ENCODE assay signal across 8 cellular contexts in the genomic region with DNA sequence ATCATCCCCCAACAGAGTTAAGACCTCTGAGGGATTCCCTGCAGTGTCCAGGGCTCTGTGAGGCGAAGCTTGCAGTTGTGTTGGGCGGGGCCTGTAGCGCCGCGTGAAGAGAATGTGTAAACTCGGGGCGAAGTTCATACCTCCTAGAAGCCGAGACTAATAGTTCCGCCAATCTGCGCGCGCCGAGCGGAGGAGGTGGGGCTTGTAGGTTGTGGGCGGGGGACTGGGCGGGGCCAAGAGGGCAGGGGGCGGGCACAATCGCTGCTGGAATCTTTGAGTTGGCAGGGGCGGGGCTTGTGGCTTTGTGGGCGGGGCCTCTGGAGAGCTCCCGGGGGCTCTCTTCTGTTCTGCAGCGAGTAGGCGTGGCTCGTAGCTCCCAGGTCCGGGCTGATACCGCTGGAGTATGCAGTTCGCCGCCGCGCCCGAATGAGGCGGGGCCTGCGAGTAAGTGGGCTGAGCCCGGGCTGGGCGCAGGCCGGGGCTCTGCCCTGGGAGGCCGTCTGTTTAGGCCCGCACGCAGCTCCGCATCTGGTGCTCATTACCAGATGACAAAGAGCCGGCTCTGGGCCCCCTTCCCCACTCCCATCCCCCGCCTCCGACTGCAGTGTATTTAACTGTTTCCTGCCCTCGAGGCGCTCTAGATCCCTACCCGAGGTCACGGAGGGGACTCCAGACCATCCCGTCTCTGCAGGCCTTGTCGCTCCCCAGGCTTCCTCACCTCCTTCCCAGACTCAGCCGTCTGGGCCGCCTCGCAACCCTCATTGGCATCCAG. TPM values are rescaled to one million over a fixed set of nuclear protein-coding genes. Genes with fewer than 3 reads are reported as not detected.
DNase-seq lines count a peak whose midpoint lies in the region; ATAC-seq and TF ChIP-seq lines count a peak whose summit lies in the region.

No MANE protein-coding gene starts in this region.

- peak overlapping the region; percentile 87 for H3K27ac ChIP-seq in rectal smooth muscle tissue (ENCODE audit: low read depth, low read length)
- peak overlapping the region; percentile 85 for H3K27ac ChIP-seq in vagina

- peak; percentile 85 to 96 for DNase-seq in NCI-H1930 (lab: John Stamatoyannopoulos, UW)
- DNase-seq in T1000 (lab: John Stamatoyannopoulos, UW): peak; percentile 99
- peak; percentile 98 for DNase-seq in astrocyte of the cerebellum (ENCODE audit: low read depth)
- peak; percentile 97 for DNase-seq in hepatic stellate cell (ENCODE audit: low spot score)
- DNase-seq in vagina (ENCODE audit: extremely low spot score in 2 of 2): peak in 1 of 2 donors; percentile 98

- ATAC-seq in GM18508 (IDR thresholded peaks at IDR 0.05; ENCODE audit: insufficient read depth, unreplicated experiment) (peak; percentile 23), HG02973 (IDR thresholded peaks at IDR 0.05; ENCODE audit: unreplicated experiment) (peak; percentile 52)

- H3K4me1 ChIP-seq in rectal smooth muscle tissue (ENCODE audit: control insufficient read depth, insufficient read depth, low read length): peaks cover 12% of the 10 kb centered on the region
- peaks cover 47% of the 10 kb centered on the region for H3K4me1 ChIP-seq in vagina

- H3K4me3 ChIP-seq in astrocyte of the cerebellum (ENCODE audit: low read depth, low read length) (peak overlapping the region; percentile 41), rectal smooth muscle tissue (ENCODE audit: low read length) (peak overlapping the region; percentile 85), vagina (peak overlapping the region; percentile 58 to 68)

- intact Hi-C loops in vagina (cut with DNase I): loop anchor here (1.0 to 2.0 kb wide), 2 partner anchors 16 to 40 kb away; no protein-coding TSS in a partner anchor

- no peaks in the 10 kb centered on the region for H3K27me3 ChIP-seq in rectal smooth muscle tissue (ENCODE audit: control insufficient read depth, insufficient read depth, low read length)
- no peaks in the 10 kb centered on the region for H3K27me3 ChIP-seq in vagina

- TF ChIP-seq POLR2A in vagina (IDR thresholded peaks at IDR 0.05): peak in 1 of 2 donors; percentile 62

- H3K9ac ChIP-seq in rectal smooth muscle tissue (ENCODE audit: low read length): peak overlapping the region; percentile 12

- in situ Hi-C loops in astrocyte of the cerebellum (cut with HindIII; ENCODE audit: low sequenced_read_pairs): no loop called here

- TF ChIP-seq CTCF in astrocyte of the cerebellum (IDR thresholded peaks at IDR 0.05; ENCODE audit: low read depth, low read length, missing control alignments) (no peak), vagina (IDR thresholded peaks at IDR 0.05) (no peak)

- no peaks in the 10 kb centered on the region for H3K9me3 ChIP-seq in vagina

- H3K36me3 ChIP-seq in rectal smooth muscle tissue (ENCODE audit: control insufficient read depth, insufficient read depth, low read length) (no peaks in the 10 kb centered on the region), vagina (no peaks in the 10 kb centered on the region)

RNA-seq across cellular contexts. Expression of a gene that starts 4.1 kb away (rescaled TPM):
- total RNA-seq in vagina: 45.2 TPM

RNA-seq across cellular contexts. Expression of a gene that starts 21.0 kb away (rescaled TPM):
- 1.7 TPM for total RNA-seq in vagina

RNA-seq across cellular contexts. Expression of a gene that starts 23.5 kb away (rescaled TPM):
- 19.2 TPM for total RNA-seq in vagina

RNA-seq across cellular contexts. Expression of a gene that starts 23.8 kb away (rescaled TPM):
- 130 TPM for total RNA-seq in vagina

RNA-seq across cellular contexts. Expression of a gene that starts 32.2 kb away (rescaled TPM):
- total RNA-seq in vagina: 37.1 TPM
